19 cellular contexts compared by ENCODE assay signal in genomic region chr1:234825498-234826176, GRCh38.
A peak's percentile ranks its signal among the peaks of the same experiment; 100 is the strongest.
DNase-seq lines count a peak whose midpoint lies in the region; ATAC-seq and TF ChIP-seq lines count a peak whose summit lies in the region.
"Had no signal": no experiment of that assay in that cellular context is flagged by ENCODE, and none has a peak within 500 bp of the region (broad histone marks: within the 10 kb centered on the region; RNA-seq: fewer than 3 reads in every experiment).

No MANE protein-coding gene starts in this region.

- no peaks in the 10 kb centered on the region for H3K27me3 ChIP-seq in transverse colon
- H3K27me3 ChIP-seq in esophagus muscularis mucosa = no peaks in the 10 kb centered on the region

- H3K4me1 ChIP-seq in transverse colon (peaks cover 11 to 53% (median 30%) of the 10 kb centered on the region in 4 donors), esophagus muscularis mucosa (peaks cover 0 to 8% (median 0%) of the 10 kb centered on the region in 4 donors)

- peak; percentile 6 for DNase-seq in DMS 273 treated with DMSO at 0.1 percent for 48 hours (lab: John Stamatoyannopoulos, UW)
- DNase-seq in DMS 273 (lab: John Stamatoyannopoulos, UW; ENCODE audit: unreplicated experiment) = no peak
- peak in 1 of 2 donors; percentile 44 for DNase-seq in left colon
- DNase-seq in transverse colon = peak; percentile 46
- DNase-seq in activated T-cell treated with anti-CD3 and anti-CD28 coated beads, Interleukin-2, amount 50 U/mL, for 72 hours = no peak
- no peak for DNase-seq in erythroblast (lab: John Stamatoyannopoulos, UW)
- no peak for DNase-seq in esophagus muscularis mucosa (ENCODE audit: extremely low spot score)
- DNase-seq: CD4-positive, CD25-positive, alpha-beta regulatory T cell; H7; MV-4-11; NCI-H1417; NCI-H1930; NCI-H774 had no signal

- ATAC-seq in left colon = peak; percentile 62
- ATAC-seq in activated T-cell treated with anti-CD3 and anti-CD28 coated beads, Interleukin-2, amount 50 U/mL, for 72 hours (replicated peaks in 1 of 2) = no peak
- ATAC-seq: Right ventricle myocardium inferior had no signal

- H3K27me3 Mint-ChIP-seq in activated T-cell treated with anti-CD3 and anti-CD28 coated beads, Interleukin-2, amount 50 U/mL, for 72 hours (ENCODE audit: low read depth) = no peaks in the 10 kb centered on the region

- no peak overlapping the region for H3K4me3 Mint-ChIP-seq in activated T-cell treated with anti-CD3 and anti-CD28 coated beads, Interleukin-2, amount 50 U/mL, for 72 hours
- H3K4me3 Mint-ChIP-seq: B cell; CD4-positive, CD25-positive, alpha-beta regulatory T cell; IgD-negative memory B cell had no signal

- TF ChIP-seq POLR2A in transverse colon (IDR thresholded peaks at IDR 0.05) = no peak
- TF ChIP-seq POLR2A in erythroblast (IDR thresholded peaks at IDR 0.05; ENCODE audit: low read length) = no peak
- TF ChIP-seq POLR2A in esophagus muscularis mucosa (IDR thresholded peaks at IDR 0.05; ENCODE audit: low read depth) = no peak

- no peak for TF ChIP-seq EP300 in transverse colon (IDR thresholded peaks at IDR 0.05; ENCODE audit: low read depth)
- TF ChIP-seq EP300 in esophagus muscularis mucosa (IDR thresholded peaks at IDR 0.05) = no peak

- no peak for TF ChIP-seq CTCF in VCaP (conservative IDR thresholded peaks at IDR 0.05)
- TF ChIP-seq CTCF in transverse colon (IDR thresholded peaks at IDR 0.05) = no peak
- TF ChIP-seq CTCF in esophagus muscularis mucosa (IDR thresholded peaks at IDR 0.05) = no peak

- in situ Hi-C loops in transverse colon (cut with MboI; ENCODE audit: low pct_ligation_motif_present in 1 of 4, low pct_unique_long_range_greater_than_20kb in 1 of 4, low sequenced_read_pairs in 3 of 4) = loop anchor here (10.0 to 25.0 kb wide), 4 partner anchors 88 to 321 kb away; partner anchors contain the start of gene IRF2BP2 (in 1 of the 4)

- no peak overlapping the region for H3K27ac Mint-ChIP-seq in activated T-cell treated with anti-CD3 and anti-CD28 coated beads, Interleukin-2, amount 50 U/mL, for 72 hours
- H3K27ac Mint-ChIP-seq: B cell; CD4-positive, CD25-positive, alpha-beta regulatory T cell; IgD-negative memory B cell had no signal

- peaks cover 19% of the 10 kb centered on the region for H3K4me1 Mint-ChIP-seq in activated T-cell treated with anti-CD3 and anti-CD28 coated beads, Interleukin-2, amount 50 U/mL, for 72 hours (ENCODE audit: low read depth)
- H3K4me1 Mint-ChIP-seq: B cell, IgD-negative memory B cell had no signal

- H3K4me3 ChIP-seq in transverse colon = no peak overlapping the region
- H3K4me3 ChIP-seq in esophagus muscularis mucosa = no peak overlapping the region
- H3K4me3 ChIP-seq: SK-N-MC had no signal

- no peaks in the 10 kb centered on the region for H3K9me3 ChIP-seq in transverse colon
- no peaks in the 10 kb centered on the region for H3K9me3 ChIP-seq in esophagus muscularis mucosa

- no peaks in the 10 kb centered on the region for H3K9me3 Mint-ChIP-seq in activated T-cell treated with anti-CD3 and anti-CD28 coated beads, Interleukin-2, amount 50 U/mL, for 72 hours

- H3K36me3 ChIP-seq in transverse colon (no peaks in the 10 kb centered on the region), esophagus muscularis mucosa (no peaks in the 10 kb centered on the region)

- H3K27ac ChIP-seq in VCaP (peak overlapping the region; percentile 34), transverse colon (peak overlapping the region; percentile 71 to 87 (median 77)), esophagus muscularis mucosa (replicated peaks in 1 of 4) (no peak overlapping the region)
- H3K27ac ChIP-seq: 22Rv1, SK-N-MC had no signal

- 44 to 73% methylated on average over 4 to 7 of the region's 7 CpGs for WGBS in transverse colon (ENCODE audit: low coverage in 1 of 2), 2 donors
- 87% methylated on average over 7 of the region's 7 CpGs for WGBS in esophagus muscularis mucosa

- intact Hi-C loops in left colon (cut with DNase I, micrococcal nuclease) (no loop called here), transverse colon (cut with DNase I; ENCODE audit: low total_unique reads) (loop anchor here (10.0 kb wide), 1 partner anchor 239 kb away; no protein-coding TSS in a partner anchor), esophagus muscularis mucosa (cut with DNase I) (no loop called here)

- no peaks in the 10 kb centered on the region for H3K36me3 Mint-ChIP-seq in activated T-cell treated with anti-CD3 and anti-CD28 coated beads, Interleukin-2, amount 50 U/mL, for 72 hours (ENCODE audit: insufficient read depth in 2 of 2)
- H3K36me3 Mint-ChIP-seq: CD4-positive, CD25-positive, alpha-beta regulatory T cell; IgD-negative memory B cell had no signal

Comparison
In these comparisons a context has a peak if more than half of its experiments do, and no peak if none do; other contexts are left out.
1. DNase-seq: peak in DMS 273 treated with DMSO at 0.1 percent for 48 hours (single experiment) and transverse colon (single experiment); none in DMS 273 (single experiment), activated T-cell treated with anti-CD3 and anti-CD28 coated beads, Interleukin-2, amount 50 U/mL, for 72 hours (0 of 2), erythroblast (0 of 2) and esophagus muscularis mucosa (single experiment).
2. H3K27ac ChIP-seq: peak in VCaP (single experiment) and transverse colon (4 of 4); none in esophagus muscularis mucosa (0 of 4).